25 cellular contexts compared by ENCODE assay signal in the genomic region with DNA sequence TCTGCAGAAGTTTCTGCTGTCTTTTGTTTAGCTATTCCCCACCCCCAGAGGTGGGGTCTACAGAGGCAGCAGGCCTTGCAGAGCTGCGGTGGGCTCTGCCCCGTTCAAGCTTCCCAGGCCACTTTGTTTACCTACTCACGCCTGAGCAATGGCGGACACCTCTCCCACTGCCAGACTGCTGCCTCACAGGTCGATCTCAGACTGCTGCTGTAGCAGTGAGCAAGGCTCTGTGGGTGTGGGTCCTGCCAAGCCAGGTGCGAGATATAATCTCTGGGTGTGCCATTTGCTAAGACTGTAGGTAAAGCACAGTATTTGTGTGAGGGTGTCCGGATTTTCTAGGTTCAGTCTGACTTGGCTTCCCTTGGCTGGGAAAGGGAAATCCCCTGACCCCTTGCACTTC.
"Had no signal": no experiment of that assay in that cellular context is flagged by ENCODE, and none has a peak within 500 bp of the region (broad histone marks: within the 10 kb centered on the region; RNA-seq: fewer than 3 reads in every experiment).

No MANE protein-coding gene starts in this region.

- H3K4me1 ChIP-seq: body of pancreas, esophagus muscularis mucosa, pancreas, psoas muscle, testis, transverse colon had no signal

- H3K36me3 ChIP-seq: cardiac muscle cell, heart right ventricle, pancreas, transverse colon had no signal

- H3K9me3 ChIP-seq: pancreas, transverse colon had no signal

- H3K4me3 Mint-ChIP-seq: activated CD4-positive, alpha-beta memory T cell treated with anti-CD3 and anti-CD28 coated beads, Interleukin-2, amount 10 ng/mL, durations not matched to agents 7 days and 5 days; activated CD4-positive, alpha-beta T cell treated with anti-CD3 and anti-CD28 coated beads, Interleukin-2, amount 10 ng/mL, durations not matched to agents 7 days and 5 days; activated T-helper 17 cell treated with anti-CD3 and anti-CD28 coated beads, Interleukin-2, amount 50 U/mL, for 72 hours; nephron progenitor cell had no signal

- H3K4me3 ChIP-seq: body of pancreas, cardiac muscle cell, coronary artery, dorsolateral prefrontal cortex, esophagus muscularis mucosa, heart right ventricle, pancreas, psoas muscle, testis, transverse colon had no signal

- H3K27me3 Mint-ChIP-seq: activated CD4-positive, alpha-beta memory T cell treated with anti-CD3 and anti-CD28 coated beads, Interleukin-2, amount 10 ng/mL, durations not matched to agents 7 days and 5 days; activated T-helper 17 cell treated with anti-CD3 and anti-CD28 coated beads, Interleukin-2, amount 50 U/mL, for 72 hours had no signal

- DNase-seq: activated CD4-positive, alpha-beta memory T cell treated with anti-CD3 and anti-CD28 coated beads, Interleukin-2, amount 10 ng/mL, durations not matched to agents 7 days and 5 days; activated CD4-positive, alpha-beta T cell treated with anti-CD3 and anti-CD28 coated beads for 1 hour; activated CD4-positive, alpha-beta T cell treated with anti-CD3 and anti-CD28 coated beads, Interleukin-2, amount 10 ng/mL, durations not matched to agents 7 days and 5 days; activated gamma-delta T cell treated with Interleukin-2 at 50 U/mL for 16 hours; activated naive CD4-positive, alpha-beta T cell treated with anti-CD3 and anti-CD28 coated beads, Interleukin-2, amount 50 U/mL, for 16 hours; activated T-cell treated with anti-CD3 and anti-CD28 coated beads, Interleukin-2, amount 50 U/mL, for 4 hours; aorta; body of pancreas; dorsolateral prefrontal cortex; effector memory CD4-positive, alpha-beta T cell; foreskin melanocyte; heart right ventricle; left cardiac atrium; mammary epithelial cell; nephron progenitor cell; psoas muscle; stimulated activated naive CD8-positive, alpha-beta T cell treated with anti-CD3 and anti-CD28 coated beads, Interleukin-15, Interleukin-2, amounts not matched to agents 100 U/mL and 50 U/mL, for 24 hours; T-helper 2 cell; testis; transverse colon had no signal

- H3K4me1 Mint-ChIP-seq: activated T-helper 17 cell treated with anti-CD3 and anti-CD28 coated beads, Interleukin-2, amount 50 U/mL, for 72 hours; nephron progenitor cell had no signal

- H3K27ac Mint-ChIP-seq: activated T-helper 17 cell treated with anti-CD3 and anti-CD28 coated beads, Interleukin-2, amount 50 U/mL, for 72 hours; nephron progenitor cell had no signal

- H3K27ac ChIP-seq: body of pancreas, cardiac muscle cell, coronary artery, dorsolateral prefrontal cortex, esophagus muscularis mucosa, heart right ventricle, pancreas, psoas muscle, testis, transverse colon had no signal

- H3K27me3 ChIP-seq: body of pancreas, cardiac muscle cell, dorsolateral prefrontal cortex, esophagus muscularis mucosa, heart right ventricle, pancreas, testis, transverse colon had no signal

- ATAC-seq: activated T-cell treated with anti-CD3 and anti-CD28 coated beads, Interleukin-2, amount 50 U/mL, for 4 hours; activated T-helper 17 cell treated with anti-CD3 and anti-CD28 coated beads, Interleukin-2, amount 50 U/mL, for 72 hours; body of pancreas; heart right ventricle; left cardiac atrium; pancreas; psoas muscle; stimulated activated naive CD8-positive, alpha-beta T cell treated with anti-CD3 and anti-CD28 coated beads, Interleukin-15, Interleukin-2, amounts not matched to agents 100 U/mL and 50 U/mL, for 24 hours had no signal
